In the genomic region with DNA sequence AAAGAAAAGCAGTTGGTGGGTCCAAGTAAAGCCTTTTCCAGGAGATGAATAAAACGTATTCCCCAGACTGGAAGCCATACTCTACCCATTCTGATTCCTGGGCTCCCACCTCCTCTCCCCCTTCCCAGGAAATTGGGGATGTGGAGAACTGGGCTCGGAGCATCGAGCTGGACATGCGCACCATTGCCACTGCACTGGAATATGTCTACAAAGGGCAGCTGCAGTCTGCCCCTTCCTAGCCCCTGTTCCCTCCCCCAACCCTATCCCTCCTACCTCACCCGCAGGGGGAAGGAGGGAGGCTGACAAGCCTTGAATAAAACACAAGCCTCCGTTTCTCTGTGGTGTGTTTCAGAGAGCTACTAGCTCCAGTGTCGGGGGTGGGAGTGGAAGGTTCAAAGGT, we compare ENCODE assay signal across 10 cellular contexts. TPM values are rescaled to one million over a fixed set of nuclear protein-coding genes. Genes with fewer than 3 reads are reported as not detected.
DNase-seq lines count a peak whose midpoint lies in the region; ATAC-seq and TF ChIP-seq lines count a peak whose summit lies in the region.
"Had no signal": no experiment of that assay in that cellular context is flagged by ENCODE, and none has a peak within 500 bp of the region (broad histone marks: within the 10 kb centered on the region; RNA-seq: fewer than 3 reads in every experiment).

No MANE protein-coding gene starts in this region.

- no peak for ATAC-seq in GM21576 (IDR thresholded peaks at IDR 0.05; ENCODE audit: unreplicated experiment)
- no peak for ATAC-seq in HG02938 (IDR thresholded peaks at IDR 0.05; ENCODE audit: unreplicated experiment)
- no peak for ATAC-seq in HG03097 (IDR thresholded peaks at IDR 0.05; ENCODE audit: low FRiP score, unreplicated experiment)
- ATAC-seq: activated T-cell treated with anti-CD3 and anti-CD28 coated beads, Interleukin-2, amount 50 U/mL, for 4 hours had no signal

- H3K36me3 Mint-ChIP-seq in activated naive CD4-positive, alpha-beta T cell treated with anti-CD3 and anti-CD28 coated beads, Interleukin-2, amount 50 U/mL, for 24 hours, result no peaks in the 10 kb centered on the region
- H3K36me3 Mint-ChIP-seq in activated naive CD4-positive, alpha-beta T cell treated with anti-CD3 and anti-CD28 coated beads for 36 hours (ENCODE audit: low read depth), result peaks cover 5% of the 10 kb centered on the region

- no peak for TF ChIP-seq EP300 in tibial nerve (IDR thresholded peaks at IDR 0.05)

- H3K27me3 ChIP-seq in fibroblast of lung (ENCODE audit: control insufficient read depth, insufficient read depth, low read length) (no peaks in the 10 kb centered on the region), osteoblast (ENCODE audit: insufficient read depth, low read length) (no peaks in the 10 kb centered on the region), tibial nerve (no peaks in the 10 kb centered on the region)

- H2AFZ ChIP-seq in fibroblast of lung (ENCODE audit: low read length) (no peak overlapping the region), osteoblast (ENCODE audit: low read length) (no peak overlapping the region)

- H3K27ac ChIP-seq in fibroblast of lung (ENCODE audit: insufficient read depth, low read length) (peak overlapping the region; percentile 90), osteoblast (ENCODE audit: low read depth, low read length) (peak overlapping the region; percentile 82), tibial nerve (peak overlapping the region; percentile 64 to 94 (median 91))

- H3K9ac ChIP-seq in fibroblast of lung (ENCODE audit: insufficient read depth, low read length), result peak overlapping the region; percentile 5

- H3K27me3 Mint-ChIP-seq in activated naive CD4-positive, alpha-beta T cell treated with anti-CD3 and anti-CD28 coated beads, Interleukin-2, amount 50 U/mL, for 24 hours, result no peaks in the 10 kb centered on the region
- no peaks in the 10 kb centered on the region for H3K27me3 Mint-ChIP-seq in activated naive CD4-positive, alpha-beta T cell treated with anti-CD3 and anti-CD28 coated beads for 36 hours (ENCODE audit: low read depth)

- no peak overlapping the region for H3K4me3 Mint-ChIP-seq in activated naive CD4-positive, alpha-beta T cell treated with anti-CD3 and anti-CD28 coated beads, Interleukin-2, amount 50 U/mL, for 24 hours
- no peak overlapping the region for H3K4me3 Mint-ChIP-seq in activated naive CD4-positive, alpha-beta T cell treated with anti-CD3 and anti-CD28 coated beads for 36 hours
- H3K4me3 Mint-ChIP-seq: activated T-cell treated with anti-CD3 and anti-CD28 coated beads, Interleukin-2, amount 50 U/mL, for 4 hours had no signal

- H3K4me2 ChIP-seq in fibroblast of lung (ENCODE audit: extremely low read depth, insufficient read depth, low read length) (peak overlapping the region; percentile 51), osteoblast (ENCODE audit: insufficient read depth, low read length) (peak overlapping the region; percentile 83)

- no peaks in the 10 kb centered on the region for H3K9me3 Mint-ChIP-seq in activated naive CD4-positive, alpha-beta T cell treated with anti-CD3 and anti-CD28 coated beads, Interleukin-2, amount 50 U/mL, for 24 hours
- no peaks in the 10 kb centered on the region for H3K9me3 Mint-ChIP-seq in activated naive CD4-positive, alpha-beta T cell treated with anti-CD3 and anti-CD28 coated beads for 36 hours
- H3K9me3 Mint-ChIP-seq: activated T-cell treated with anti-CD3 and anti-CD28 coated beads, Interleukin-2, amount 50 U/mL, for 4 hours had no signal

- peaks cover 12% of the 10 kb centered on the region for H3K79me2 ChIP-seq in fibroblast of lung (ENCODE audit: control insufficient read depth, insufficient read depth, low read length)
- H3K79me2 ChIP-seq in osteoblast (ENCODE audit: insufficient read depth, low read length), result peaks cover 11% of the 10 kb centered on the region

- peaks cover 57% of the 10 kb centered on the region for H3K4me1 ChIP-seq in fibroblast of lung (ENCODE audit: control insufficient read depth, extremely low read depth, insufficient read depth, low read length)
- peaks cover 74% of the 10 kb centered on the region for H3K4me1 ChIP-seq in osteoblast (ENCODE audit: insufficient read depth, low read length)
- peaks cover 0 to 88% (median 69%) of the 10 kb centered on the region in 4 donors for H3K4me1 ChIP-seq in tibial nerve

- intact Hi-C loops in activated naive CD4-positive, alpha-beta T cell treated with anti-CD3 and anti-CD28 coated beads for 36 hours (cut with micrococcal nuclease), result loop anchor here (5.0 kb wide), 1 partner anchor 732 kb away; no protein-coding TSS in a partner anchor

- H3K4me1 Mint-ChIP-seq in activated naive CD4-positive, alpha-beta T cell treated with anti-CD3 and anti-CD28 coated beads, Interleukin-2, amount 50 U/mL, for 24 hours, result peaks cover 31% of the 10 kb centered on the region
- peaks cover 28% of the 10 kb centered on the region for H3K4me1 Mint-ChIP-seq in activated naive CD4-positive, alpha-beta T cell treated with anti-CD3 and anti-CD28 coated beads for 36 hours (ENCODE audit: low read depth)

- H3K9me3 ChIP-seq in fibroblast of lung (ENCODE audit: control insufficient read depth, insufficient read depth, low read depth, low read length) (no peaks in the 10 kb centered on the region), osteoblast (ENCODE audit: low read depth, low read length) (no peaks in the 10 kb centered on the region), tibial nerve (no peaks in the 10 kb centered on the region)

- WGBS in tibial nerve, 2 donors, result 45 to 62% methylated on average over 7 of the region's 7 CpGs

- TF ChIP-seq CTCF in fibroblast of lung (conservative IDR thresholded peaks at IDR 0.05 in 1 of 2, IDR thresholded peaks at IDR 0.05 in 1 of 2; ENCODE audit: low read depth in 1 of 2, low read length in 2 of 2) (no peak), osteoblast (IDR thresholded peaks at IDR 0.05; ENCODE audit: extremely low read depth, low read depth, low read length) (no peak), tibial nerve (IDR thresholded peaks at IDR 0.05) (no peak)

- no peaks in the 10 kb centered on the region for H4K20me1 ChIP-seq in fibroblast of lung (ENCODE audit: control insufficient read depth, extremely low read depth, insufficient read depth, low read length)
- H4K20me1 ChIP-seq in osteoblast (ENCODE audit: insufficient read depth, low read length), result peaks cover 19% of the 10 kb centered on the region

- DNase-seq in activated naive CD4-positive, alpha-beta T cell treated with anti-CD3 and anti-CD28 coated beads for 36 hours, result no peak
- no peak for DNase-seq in fibroblast of lung (ENCODE audit: low read depth in 2 of 2)
- peak; percentile 44 for DNase-seq in osteoblast (ENCODE audit: insufficient read length, low spot score, missing footprints)
- DNase-seq in tibial nerve (ENCODE audit: low spot score in 2 of 2), result no peak
- DNase-seq: activated CD4-positive, CD25-positive, alpha-beta regulatory T cell; activated T-cell treated with anti-CD3 and anti-CD28 coated beads, Interleukin-2, amount 50 U/mL, for 4 hours had no signal

- H3K36me3 ChIP-seq in fibroblast of lung (ENCODE audit: control insufficient read depth, insufficient read depth, low read length), result peaks cover 6% of the 10 kb centered on the region
- H3K36me3 ChIP-seq in osteoblast (ENCODE audit: insufficient read depth, low read length), result peaks cover 15% of the 10 kb centered on the region
- peaks cover 0 to 21% (median 0%) of the 10 kb centered on the region in 3 donors for H3K36me3 ChIP-seq in tibial nerve

- CTCF ChIA-PET in activated naive CD4-positive, alpha-beta T cell treated with anti-CD3 and anti-CD28 coated beads for 36 hours (lab: Charles Lee), result interaction anchor here (0.7 to 2.7 kb wide), 3 partner anchors 10 to 62 kb away, joined by 3 to 23 read pairs (median 4); no protein-coding TSS in a partner anchor

- H3K27ac Mint-ChIP-seq in activated naive CD4-positive, alpha-beta T cell treated with anti-CD3 and anti-CD28 coated beads, Interleukin-2, amount 50 U/mL, for 24 hours, result peak overlapping the region; percentile 12
- no peak overlapping the region for H3K27ac Mint-ChIP-seq in activated naive CD4-positive, alpha-beta T cell treated with anti-CD3 and anti-CD28 coated beads for 36 hours

- TF ChIP-seq POLR2A in tibial nerve (IDR thresholded peaks at IDR 0.05), result no peak

- H3K4me3 ChIP-seq in fibroblast of lung (replicated peaks in 1 of 4; ENCODE audit: control extremely low read depth in 1 of 4, insufficient read depth in 1 of 4, low read depth in 3 of 4, low read length in 4 of 4) (no peak overlapping the region), osteoblast (ENCODE audit: insufficient read depth, low read length) (no peak overlapping the region), tibial nerve (no peak overlapping the region)

RNA-seq across cellular contexts. Expression of gene RDH5, which starts 0.8 kb away (rescaled TPM):
- 1 to 10 TPM; 2.1 to 2.6 TPM for total RNA-seq in activated naive CD4-positive, alpha-beta T cell treated with anti-CD3 and anti-CD28 coated beads for 36 hours
- total RNA-seq in fibroblast of lung (12.1 and 49.2 TPM in 2 replicates), osteoblast (27.7 and 32.2 TPM in 2 replicates), tibial nerve (10 to 100 TPM; 28.0 to 54.6 (median 38.4) TPM)
- 11.1 and 16.7 TPM in 2 replicates for polyA plus RNA-seq in fibroblast of lung
- 12.2 and 18.0 TPM in 2 replicates for polyA plus RNA-seq in fibroblast of lung (2012)
- polyA minus RNA-seq in fibroblast of lung (ENCODE audit: low replicate concordance), result 5.8 and 17.1 TPM in 2 replicates

RNA-seq across cellular contexts. Expression of gene BLOC1S1, which starts 3.5 kb away (rescaled TPM):
- total RNA-seq in activated naive CD4-positive, alpha-beta T cell treated with anti-CD3 and anti-CD28 coated beads for 36 hours, result 100 to 1,000 TPM; 118 to 124 TPM
- total RNA-seq in fibroblast of lung (90.9 and 103 TPM in 2 replicates), osteoblast (46.0 and 59.4 TPM in 2 replicates), tibial nerve (100 to 1,000 TPM; 212 to 322 (median 264) TPM)
- 163 and 240 TPM in 2 replicates for polyA plus RNA-seq in fibroblast of lung
- polyA plus RNA-seq in fibroblast of lung (2012), result 197 and 272 TPM in 2 replicates
- 56.6 and 74.8 TPM in 2 replicates for polyA minus RNA-seq in fibroblast of lung (ENCODE audit: low replicate concordance)

RNA-seq across cellular contexts. Expression of gene CD63, which starts 9.4 kb away (rescaled TPM):
- 10 to 100 TPM; 62.3 to 73.6 TPM for total RNA-seq in activated naive CD4-positive, alpha-beta T cell treated with anti-CD3 and anti-CD28 coated beads for 36 hours
- 3,001 and 3,424 TPM in 2 replicates for total RNA-seq in fibroblast of lung
- 2,890 and 3,456 TPM in 2 replicates for polyA plus RNA-seq in fibroblast of lung
- polyA plus RNA-seq in fibroblast of lung (2012), result 2,634 and 2,984 TPM in 2 replicates
- polyA minus RNA-seq in fibroblast of lung (ENCODE audit: low replicate concordance), result 405 and 549 TPM in 2 replicates
- 3,072 and 3,128 TPM in 2 replicates for total RNA-seq in osteoblast
- total RNA-seq in tibial nerve, result 100 to 1,000 TPM; 478 to 624 (median 544) TPM

RNA-seq across cellular contexts. Expression of gene ITGA7, which starts 11.7 kb away (rescaled TPM):
- total RNA-seq in activated naive CD4-positive, alpha-beta T cell treated with anti-CD3 and anti-CD28 coated beads for 36 hours, result 1 to 10 TPM; 3.9 to 4.8 TPM
- total RNA-seq in fibroblast of lung (40.3 and 130 TPM in 2 replicates), osteoblast (22.4 and 24.8 TPM in 2 replicates), tibial nerve (100 to 1,000 TPM; 118 to 192 (median 146) TPM)
- 42.7 and 46.4 TPM in 2 replicates for polyA plus RNA-seq in fibroblast of lung
- polyA plus RNA-seq in fibroblast of lung (2012), result 69.4 and 83.1 TPM in 2 replicates
- 129 and 132 TPM in 2 replicates for polyA minus RNA-seq in fibroblast of lung (ENCODE audit: low replicate concordance)

RNA-seq across cellular contexts. Expression of gene GDF11, which starts 23.6 kb away (rescaled TPM):
- total RNA-seq in activated naive CD4-positive, alpha-beta T cell treated with anti-CD3 and anti-CD28 coated beads for 36 hours, result 1 to 10 TPM; 4.2 TPM
- 3.1 and 4.3 TPM in 2 replicates for total RNA-seq in fibroblast of lung
- 9.4 and 11.1 TPM in 2 replicates for polyA plus RNA-seq in fibroblast of lung
- polyA plus RNA-seq in fibroblast of lung (2012), result 19.1 and 23.6 TPM in 2 replicates
- polyA minus RNA-seq in fibroblast of lung (ENCODE audit: low replicate concordance), result 27.3 and 38.4 TPM in 2 replicates
- total RNA-seq in osteoblast, result 4.1 and 4.3 TPM in 2 replicates
- 1 to 10 TPM; 1.8 to 5.7 (median 4.0) TPM for total RNA-seq in tibial nerve

Comparison
In these comparisons a context has a peak if more than half of its experiments do, and no peak if none do; other contexts are left out.
1. RNA of gene CD63, which starts 9.4 kb away (total RNA-seq): 3,001 to 3,424 TPM in fibroblast of lung, 3,072 to 3,128 TPM in osteoblast and 478 to 624 TPM in tibial nerve; 62.3 to 73.6 TPM in activated naive CD4-positive, alpha-beta T cell treated with anti-CD3 and anti-CD28 coated beads for 36 hours; every median in the first group is over 4 times any median in the second.
2. Peak in every context shown above with its lines, with median percentiles within 50 percentile points of each other: H3K27ac ChIP-seq.